ENCODE assay signal across 8 cellular contexts in genomic region chr10:102643346-102644065, GRCh38.
DNase-seq lines count a peak whose midpoint lies in the region; TF ChIP-seq lines count a peak whose summit lies in the region.

No MANE protein-coding gene starts in this region.

- peak overlapping the region; percentile 91 for H3K4me3 Mint-ChIP-seq in dendritic cell treated with granulocyte-macrophage colony-stimulating factor and Interleukin-4, amounts not matched to agents 40 ng/mL and 50 ng/mL, for 4 days

- peaks cover 41% of the 10 kb centered on the region for H3K4me1 Mint-ChIP-seq in dendritic cell treated with granulocyte-macrophage colony-stimulating factor and Interleukin-4, amounts not matched to agents 40 ng/mL and 50 ng/mL, for 4 days (ENCODE audit: low read depth)

- no peak for TF ChIP-seq CTCF in VCaP (conservative IDR thresholded peaks at IDR 0.05)

- peaks cover 1% of the 10 kb centered on the region for H3K27me3 Mint-ChIP-seq in dendritic cell treated with granulocyte-macrophage colony-stimulating factor and Interleukin-4, amounts not matched to agents 40 ng/mL and 50 ng/mL, for 4 days

- intact Hi-C loops in dendritic cell treated with granulocyte-macrophage colony-stimulating factor and Interleukin-4, amounts not matched to agents 40 ng/mL and 50 ng/mL, for 4 days (cut with micrococcal nuclease), result loop anchor here (2.0 kb wide), 1 partner anchor 141 kb away; the partner anchor contains the start of genes ACTR1A and SUFU

- H3K27ac ChIP-seq in VCaP, result peak overlapping the region; percentile 97

- peak overlapping the region; percentile 99 for H3K27ac Mint-ChIP-seq in dendritic cell treated with granulocyte-macrophage colony-stimulating factor and Interleukin-4, amounts not matched to agents 40 ng/mL and 50 ng/mL, for 4 days

- H3K36me3 Mint-ChIP-seq in dendritic cell treated with granulocyte-macrophage colony-stimulating factor and Interleukin-4, amounts not matched to agents 40 ng/mL and 50 ng/mL, for 4 days (ENCODE audit: low read depth), result peaks cover 50% of the 10 kb centered on the region

- no peaks in the 10 kb centered on the region for H3K9me3 Mint-ChIP-seq in dendritic cell treated with granulocyte-macrophage colony-stimulating factor and Interleukin-4, amounts not matched to agents 40 ng/mL and 50 ng/mL, for 4 days

- DNase-seq in SIG-M5 treated with dmso at 0.1 percent for 504 hours (lab: John Stamatoyannopoulos, UW; ENCODE audit: unreplicated experiment) (peak; percentile 76), SIG-M5 (lab: John Stamatoyannopoulos, UW) (no peak), NCI-H146 (lab: John Stamatoyannopoulos, UW) (peak; percentile 80), left kidney (ENCODE audit: low read depth, low spot score) (peak; percentile 91), iPS-NIHi11 (ENCODE audit: low spot score) (no peak)
- peak; percentile 40 for DNase-seq in stimulated activated CD4-positive, alpha-beta T cell treated with anti-CD3 and anti-CD28 coated beads, Interleukin-1b, Interleukin-23, amount 100 ng/mL, for 48 hours

Comparison
In these comparisons a context has a peak if more than half of its experiments do, and no peak if none do; other contexts are left out.
1. DNase-seq: peak in SIG-M5 treated with dmso at 0.1 percent for 504 hours (single experiment), NCI-H146 (single experiment), left kidney (single experiment) and stimulated activated CD4-positive, alpha-beta T cell treated with anti-CD3 and anti-CD28 coated beads, Interleukin-1b, Interleukin-23, amount 100 ng/mL, for 48 hours (single experiment); none in SIG-M5 (single experiment) and iPS-NIHi11 (single experiment).